Comparison of ENCODE assay signal across 34 cellular contexts in the genomic region with DNA sequence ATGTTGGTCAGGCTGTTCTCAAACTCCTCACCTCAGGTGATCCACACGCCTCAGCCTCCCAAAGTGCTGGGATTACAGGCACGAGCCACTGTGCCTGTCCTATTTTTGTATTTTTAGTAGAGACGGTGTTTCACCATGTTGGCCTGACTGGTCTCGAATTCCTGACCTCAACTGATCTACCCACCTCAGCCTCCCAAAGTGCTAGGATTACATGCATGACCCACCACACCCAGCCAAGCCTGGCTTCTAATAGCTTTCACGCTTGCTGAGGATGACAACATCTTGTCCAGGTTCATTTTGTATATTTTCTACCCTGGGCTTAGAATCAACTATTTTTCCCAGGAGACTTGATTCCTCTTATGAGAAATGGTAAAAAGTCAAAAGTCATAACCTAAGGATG.
"Had no signal": no experiment of that assay in that cellular context is flagged by ENCODE, and none has a peak within 500 bp of the region (broad histone marks: within the 10 kb centered on the region; RNA-seq: fewer than 3 reads in every experiment).

No MANE protein-coding gene starts in this region.

- H3K36me3 ChIP-seq: adrenal gland, ascending aorta, brain microvascular endothelial cell, breast epithelium, cardiac muscle cell had no signal

- H3K4me1 ChIP-seq: adrenal gland, ascending aorta, body of pancreas, breast epithelium had no signal

- FAIRE-seq: astrocyte, bronchial epithelial cell had no signal

- DNase-seq: activated effector memory CD4-positive, alpha-beta T cell treated with anti-CD3 and anti-CD28 coated beads, Interleukin-2, amount 50 U/mL, for 16 hours; activated effector memory CD4-positive, alpha-beta T cell treated with Interleukin-2 at 50 U/mL for 16 hours; activated gamma-delta T cell; activated gamma-delta T cell treated with Interleukin-2 at 50 U/mL for 16 hours; activated naive CD4-positive, alpha-beta T cell; activated naive CD4-positive, alpha-beta T cell treated with anti-CD3 and anti-CD28 coated beads for 36 hours; activated naive CD4-positive, alpha-beta T cell treated with anti-CD3 and anti-CD28 coated beads, Interleukin-2, amount 10 ng/mL, durations not matched to agents 7 days and 5 days; activated naive CD4-positive, alpha-beta T cell treated with anti-CD3 and anti-CD28 coated beads, Interleukin-2, amount 50 U/mL, for 16 hours; activated naive CD4-positive, alpha-beta T cell treated with Interleukin-2 at 50 U/mL for 16 hours; activated naive CD8-positive, alpha-beta T cell treated with anti-CD3 and anti-CD28 coated beads for 36 hours; activated naive CD8-positive, alpha-beta T cell treated with anti-CD3 and anti-CD28 coated beads, Interleukin-2, amount 10 ng/mL, durations not matched to agents 7 days and 5 days; activated naive CD8-positive, alpha-beta T cell treated with anti-CD3 and anti-CD28 coated beads, Interleukin-2, amount 50 U/mL, for 24 hours; activated T-cell treated with anti-CD3 and anti-CD28 coated beads, Interleukin-2, amount 50 U/mL, for 1 hour; activated T-cell treated with anti-CD3 and anti-CD28 coated beads, Interleukin-2, amount 50 U/mL, for 24 hours; activated T-cell treated with anti-CD3 and anti-CD28 coated beads, Interleukin-2, amount 50 U/mL, for 4 hours; activated T-cell treated with anti-CD3 and anti-CD28 coated beads, Interleukin-2, amount 50 U/mL, for 48 hours; activated T-cell treated with anti-CD3 and anti-CD28 coated beads, Interleukin-2, amount 50 U/mL, for 72 hours; adrenal gland; amniotic stem cell; amygdala; anterior cingulate cortex; aorta; body of pancreas; brain microvascular endothelial cell; caudate nucleus; central memory CD4-positive, alpha-beta T cell; cerebellar nuclear complex had no signal

- H3K4me3 ChIP-seq: adrenal gland, ascending aorta, body of pancreas, breast epithelium, cardiac muscle cell had no signal

- ATAC-seq: activated naive CD4-positive, alpha-beta T cell treated with anti-CD3 and anti-CD28 coated beads, Interleukin-2, amount 50 U/mL, for 72 hours; activated naive CD8-positive, alpha-beta T cell treated with anti-CD3 and anti-CD28 coated beads, Interleukin-2, amount 50 U/mL, for 24 hours; activated T-cell treated with anti-CD3 and anti-CD28 coated beads, Interleukin-2, amount 50 U/mL, for 4 hours; activated T-cell treated with anti-CD3 and anti-CD28 coated beads, Interleukin-2, amount 50 U/mL, for 72 hours; activated T-helper 17 cell treated with anti-CD3 and anti-CD28 coated beads, Interleukin-2, amount 50 U/mL, for 72 hours; body of pancreas had no signal

- H3K27ac ChIP-seq: adrenal gland, ascending aorta, body of pancreas, brain microvascular endothelial cell, breast epithelium, cardiac muscle cell had no signal

- H3K27me3 ChIP-seq: adrenal gland, ascending aorta, body of pancreas, brain microvascular endothelial cell, breast epithelium, cardiac muscle cell had no signal

- H3K9me3 ChIP-seq: adrenal gland, ascending aorta, body of pancreas, breast epithelium had no signal
